10 cellular contexts compared by ENCODE assay signal in genomic region chr5:157548513-157549282, GRCh38. TPM values are rescaled to one million over a fixed set of nuclear protein-coding genes. Genes with fewer than 3 reads are reported as not detected.
A peak's percentile ranks its signal among the peaks of the same experiment; 100 is the strongest.
DNase-seq lines count a peak whose midpoint lies in the region; ATAC-seq and TF ChIP-seq lines count a peak whose summit lies in the region.
"Had no signal": no experiment of that assay in that cellular context is flagged by ENCODE, and none has a peak within 500 bp of the region (broad histone marks: within the 10 kb centered on the region; RNA-seq: fewer than 3 reads in every experiment).

No MANE protein-coding gene starts in this region.

- H3K9me3 ChIP-seq in DOHH2 (ENCODE audit: control insufficient read depth, insufficient read depth, low read length): no peaks in the 10 kb centered on the region

- peak overlapping the region; percentile 24 for H3K4me2 ChIP-seq in DOHH2 (ENCODE audit: low read length)

- no peak overlapping the region for H3K27ac ChIP-seq in DOHH2 (ENCODE audit: low read depth, low read length)
- H3K27ac ChIP-seq: VCaP had no signal

- no peaks in the 10 kb centered on the region for H3K27me3 ChIP-seq in DOHH2 (ENCODE audit: control insufficient read depth, low read length)

- TF ChIP-seq CTCF in DOHH2 (IDR thresholded peaks at IDR 0.05; ENCODE audit: low read depth, low read length, poor library complexity, severe bottlenecking) (no peak), epithelial cell of esophagus (IDR thresholded peaks at IDR 0.05; ENCODE audit: insufficient read depth, low read depth, low read length, missing control alignments) (no peak)

- peaks cover 15% of the 10 kb centered on the region; the same call in 1 of the 2 replicates for H4K20me1 ChIP-seq in DOHH2 (ENCODE audit: control insufficient read depth, insufficient read depth, low read depth, low read length)

- no peaks in the 10 kb centered on the region for H3K9me2 ChIP-seq in DOHH2 (replicated peaks; ENCODE audit: control insufficient read depth, low read length)

- H3K79me2 ChIP-seq in DOHH2 (ENCODE audit: control insufficient read depth, low read length): peaks cover 100% of the 10 kb centered on the region

- no peaks in the 10 kb centered on the region for H3F3A ChIP-seq in DOHH2 (ENCODE audit: control insufficient read depth, insufficient read depth)

- H3K4me3 ChIP-seq in DOHH2 (ENCODE audit: low read length) (0 out of 2 replicates have a peak overlapping the region, but pooled peaks have one; percentile 5), epithelial cell of esophagus (ENCODE audit: low read length) (no peak overlapping the region)

- H3K4me1 ChIP-seq in DOHH2 (ENCODE audit: control insufficient read depth, low read length): peaks cover 90% of the 10 kb centered on the region

- no peak for ATAC-seq in GM18873 (IDR thresholded peaks at IDR 0.05; ENCODE audit: low FRiP score, unreplicated experiment)

- H3K36me3 ChIP-seq in DOHH2 (ENCODE audit: control insufficient read depth, low read length): peaks cover 93% of the 10 kb centered on the region

- peak; percentile 38 for DNase-seq in NCI-H69 (lab: John Stamatoyannopoulos, UW)
- DNase-seq in epithelial cell of esophagus (ENCODE audit: low read depth): peak; percentile 66
- DNase-seq in renal cortical epithelial cell (ENCODE audit: low read depth): peak; percentile 92
- DNase-seq in AML-193 (lab: John Stamatoyannopoulos, UW): no peak
- no peak for DNase-seq in SKM-1 (lab: John Stamatoyannopoulos, UW; ENCODE audit: unreplicated experiment)
- DNase-seq in NCI-H524 treated with DMSO at 0.1 percent for 48 hours (lab: John Stamatoyannopoulos, UW): no peak
- DNase-seq: small intestine had no signal

RNA-seq across cellular contexts. Expression of gene ADAM19, which starts 26.9 kb away (rescaled TPM):
- 6.2 and 9.4 TPM in 2 replicates for total RNA-seq in renal cortical epithelial cell

Comparison
In these comparisons a context has a peak if more than half of its experiments do, and no peak if none do; other contexts are left out.
1. DNase-seq: peak in NCI-H69 (single experiment), epithelial cell of esophagus (single experiment) and renal cortical epithelial cell (single experiment); none in AML-193 (0 of 2), SKM-1 (single experiment) and NCI-H524 treated with DMSO at 0.1 percent for 48 hours (single experiment).